1 cellular context compared by ENCODE assay signal in the genomic region with DNA sequence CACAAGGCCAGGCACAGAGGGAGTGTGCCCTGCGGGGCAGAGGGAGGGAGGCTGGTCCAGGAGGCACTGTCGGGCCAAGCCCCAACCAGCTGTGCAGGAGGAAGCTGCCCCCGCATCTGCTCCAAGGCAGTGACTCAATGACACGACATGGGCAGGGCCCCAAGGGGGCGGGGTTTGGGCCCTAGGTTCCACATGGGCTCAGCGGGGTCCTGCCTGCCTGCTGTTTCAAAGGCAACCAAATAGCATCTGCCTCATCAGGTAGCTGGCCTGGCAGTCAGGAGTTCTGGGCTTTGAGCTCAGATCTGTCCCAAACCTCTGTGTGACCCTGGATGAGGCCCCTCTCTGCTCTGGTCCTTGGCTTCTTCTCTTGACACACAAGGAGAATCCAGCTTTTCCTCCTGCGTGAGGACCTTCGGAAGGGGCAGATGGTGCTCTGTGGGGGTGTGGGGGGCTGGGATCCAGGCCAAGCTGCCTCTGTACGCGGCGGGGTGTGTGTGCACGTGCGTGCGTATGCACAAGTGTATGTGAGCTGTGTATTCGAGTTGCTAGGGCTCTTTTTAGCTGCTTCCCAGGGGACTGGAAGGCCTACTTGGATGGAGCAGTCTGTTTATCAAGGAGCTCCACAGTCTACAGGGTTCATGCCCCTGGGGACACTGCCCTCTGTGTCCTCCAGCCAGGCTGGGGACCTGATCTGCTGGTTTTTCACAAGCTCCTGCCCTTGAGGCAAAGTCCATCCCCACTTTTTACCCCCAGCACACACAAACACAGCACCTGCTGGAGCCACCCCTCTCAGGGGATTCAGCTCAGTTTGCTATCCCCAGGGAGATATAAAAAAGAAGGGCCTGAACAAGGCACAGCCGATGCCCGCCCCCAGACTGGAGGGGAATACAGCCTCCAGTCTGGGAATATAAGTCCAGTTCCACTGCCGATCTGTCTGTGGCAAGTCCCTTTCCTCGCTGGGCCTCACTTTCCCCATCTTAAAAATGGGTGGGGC.
TF ChIP-seq lines count a peak whose summit lies in the region.

No MANE protein-coding gene starts in this region.

TF ChIP-seq in HepG2, 621 proteins besides CTCF, POLR2A, EP300 and RAD21 (continued from another document and continues in another):
- peak; percentile 67; the same call in 1 of the 2 replicates for TF ChIP-seq AHDC1 (CRISPR knock-in tag; IDR thresholded peaks at IDR 0.05; ENCODE audit: borderline replicate concordance)
- no peak for TF ChIP-seq TCF7 (IDR thresholded peaks at IDR 0.05; ENCODE audit: low read depth)
- no peak for TF ChIP-seq ZKSCAN8 (CRISPR knock-in tag; IDR thresholded peaks at IDR 0.05; ENCODE audit: borderline replicate concordance)
- TF ChIP-seq, protein P1, sequence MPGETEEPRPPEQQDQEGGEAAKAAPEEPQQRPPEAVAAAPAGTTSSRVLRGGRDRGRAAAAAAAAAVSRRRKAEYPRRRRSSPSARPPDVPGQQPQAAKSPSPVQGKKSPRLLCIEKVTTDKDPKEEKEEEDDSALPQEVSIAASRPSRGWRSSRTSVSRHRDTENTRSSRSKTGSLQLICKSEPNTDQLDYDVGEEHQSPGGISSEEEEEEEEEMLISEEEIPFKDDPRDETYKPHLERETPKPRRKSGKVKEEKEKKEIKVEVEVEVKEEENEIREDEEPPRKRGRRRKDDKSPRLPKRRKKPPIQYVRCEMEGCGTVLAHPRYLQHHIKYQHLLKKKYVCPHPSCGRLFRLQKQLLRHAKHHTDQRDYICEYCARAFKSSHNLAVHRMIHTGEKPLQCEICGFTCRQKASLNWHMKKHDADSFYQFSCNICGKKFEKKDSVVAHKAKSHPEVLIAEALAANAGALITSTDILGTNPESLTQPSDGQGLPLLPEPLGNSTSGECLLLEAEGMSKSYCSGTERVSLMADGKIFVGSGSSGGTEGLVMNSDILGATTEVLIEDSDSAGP (CRISPR knock-in tag; IDR thresholded peaks at IDR 0.05; ENCODE audit: borderline replicate concordance): peak; percentile 55; the same call in 1 of the 2 replicates
- TF ChIP-seq PAWR (CRISPR knock-in tag; IDR thresholded peaks at IDR 0.05; ENCODE audit: borderline replicate concordance): no peak; the same call in 1 of the 2 replicates
- peak; percentile 69 for TF ChIP-seq PAXIP1 (CRISPR knock-in tag; conservative IDR thresholded peaks at IDR 0.05)
- peak; percentile 57; the same call in 1 of the 2 replicates for TF ChIP-seq ZNF605 (CRISPR knock-in tag; IDR thresholded peaks at IDR 0.05)
- no peak for TF ChIP-seq JDP2 (CRISPR knock-in tag; IDR thresholded peaks at IDR 0.05; ENCODE audit: borderline replicate concordance)
- no peak for TF ChIP-seq HMGA1 (CRISPR knock-in tag; conservative IDR thresholded peaks at IDR 0.05)
- TF ChIP-seq ZBTB7B (CRISPR knock-in tag; IDR thresholded peaks at IDR 0.05): peak; percentile 30; the same call in 1 of the 2 replicates
- peak; percentile 18; the same call in 1 of the 2 replicates for TF ChIP-seq GFI1 (CRISPR knock-in tag; IDR thresholded peaks at IDR 0.05; ENCODE audit: borderline replicate concordance)
- TF ChIP-seq, protein P2, sequence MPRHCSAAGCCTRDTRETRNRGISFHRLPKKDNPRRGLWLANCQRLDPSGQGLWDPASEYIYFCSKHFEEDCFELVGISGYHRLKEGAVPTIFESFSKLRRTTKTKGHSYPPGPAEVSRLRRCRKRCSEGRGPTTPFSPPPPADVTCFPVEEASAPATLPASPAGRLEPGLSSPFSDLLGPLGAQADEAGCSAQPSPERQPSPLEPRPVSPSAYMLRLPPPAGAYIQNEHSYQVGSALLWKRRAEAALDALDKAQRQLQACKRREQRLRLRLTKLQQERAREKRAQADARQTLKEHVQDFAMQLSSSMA (CRISPR knock-in tag; IDR thresholded peaks at IDR 0.05): 0 out of 2 replicates have a peak, but pooled peaks have one; percentile 28
- TF ChIP-seq ZNF564 (CRISPR knock-in tag; IDR thresholded peaks at IDR 0.05): no peak
- no peak for TF ChIP-seq ZEB1 (IDR thresholded peaks at IDR 0.05; ENCODE audit: insufficient replicate concordance, low read depth)
- peak; percentile 56; the same call in 1 of the 2 replicates for TF ChIP-seq ARID5B (CRISPR knock-in tag; IDR thresholded peaks at IDR 0.05)
- peak; percentile 59 for TF ChIP-seq ZMYM3 (CRISPR knock-in tag; IDR thresholded peaks at IDR 0.05)
- TF ChIP-seq HIVEP1 (CRISPR knock-in tag; IDR thresholded peaks at IDR 0.05): no peak
- TF ChIP-seq IRF2 (CRISPR knock-in tag; IDR thresholded peaks at IDR 0.05): no peak
- no peak for TF ChIP-seq EEA1 (CRISPR knock-in tag; IDR thresholded peaks at IDR 0.05; ENCODE audit: borderline replicate concordance)
- TF ChIP-seq HNF4A (CRISPR knock-in tag; IDR thresholded peaks at IDR 0.05): peak; percentile 86
- TF ChIP-seq ZFP90 (CRISPR knock-in tag; IDR thresholded peaks at IDR 0.05; ENCODE audit: borderline replicate concordance): no peak
- TF ChIP-seq ZNF414 (CRISPR knock-in tag; IDR thresholded peaks at IDR 0.05): 0 out of 2 replicates have a peak, but pooled peaks have one; percentile 40
- TF ChIP-seq ZNF569 (CRISPR knock-in tag; IDR thresholded peaks at IDR 0.05; ENCODE audit: borderline replicate concordance): no peak
- TF ChIP-seq IRF9 (CRISPR knock-in tag; IDR thresholded peaks at IDR 0.05; ENCODE audit: borderline replicate concordance): 0 out of 2 replicates have a peak, but pooled peaks have one; percentile 35
- peak; percentile 58; the same call in 1 of the 2 replicates for TF ChIP-seq SP4 (CRISPR knock-in tag; IDR thresholded peaks at IDR 0.05)
- TF ChIP-seq NFYB (CRISPR knock-in tag; IDR thresholded peaks at IDR 0.05): no peak
- TF ChIP-seq SCMH1 (CRISPR knock-in tag; IDR thresholded peaks at IDR 0.05; ENCODE audit: borderline replicate concordance): no peak
- TF ChIP-seq ZNF788 (CRISPR knock-in tag; IDR thresholded peaks at IDR 0.05; ENCODE audit: borderline replicate concordance): peak; percentile 37; the same call in 1 of the 2 replicates
- no peak for TF ChIP-seq EHMT2 (IDR thresholded peaks at IDR 0.05; ENCODE audit: borderline replicate concordance, low read depth, low read length)
